In genomic region chr19:2184422-2185012, GRCh38 we compare ENCODE assay signal across 18 cellular contexts. TPM values are rescaled to one million over a fixed set of nuclear protein-coding genes. Genes with fewer than 3 reads are reported as not detected.
DNase-seq lines count a peak whose midpoint lies in the region; ATAC-seq, FAIRE-seq and TF ChIP-seq lines count a peak whose summit lies in the region.
"Had no signal": no experiment of that assay in that cellular context is flagged by ENCODE, and none has a peak within 500 bp of the region (broad histone marks: within the 10 kb centered on the region; RNA-seq: fewer than 3 reads in every experiment).

No MANE protein-coding gene starts in this region.

- 0 out of 4 replicates have a peak, but pooled peaks cover 0 to 5% of the 10 kb centered on the region in 2 experiments for H3K4me1 Mint-ChIP-seq in H9

- H3K36me3 Mint-ChIP-seq in H9 (ENCODE audit: insufficient read depth in 1 of 3, low read depth in 3 of 3): peaks cover 19 to 47% (median 38%) of the 10 kb centered on the region in 3 experiments

- no peak overlapping the region for H3K56ac ChIP-seq in H9 (ENCODE audit: insufficient read length, low read depth, low read length)

- no peak overlapping the region for H2BK20ac ChIP-seq in H9 (ENCODE audit: low read depth, low read length, poor library complexity, severe bottlenecking)

- no peak overlapping the region for H3K4ac ChIP-seq in H9 (ENCODE audit: low read depth, low read length)

- POLR2A ChIA-PET in K562 (lab: Yijun Ruan, JAX): interaction anchor here (0.5 to 2.5 kb wide), 4 partner anchors 13 to 134 kb away, joined by 3 to 7 read pairs (median 3); no protein-coding TSS in a partner anchor

- H3K9me3 Mint-ChIP-seq in H9: no peaks in the 10 kb centered on the region
- H3K9me3 Mint-ChIP-seq: activated naive CD4-positive, alpha-beta T cell treated with anti-CD3 and anti-CD28 coated beads for 36 hours had no signal

- no peak overlapping the region for H2BK12ac ChIP-seq in H9 (ENCODE audit: insufficient read length, low read depth, low read length)

- no peak for TF ChIP-seq POLR2A in K562 (conservative IDR thresholded peaks at IDR 0.05)

- no peak for ATAC-seq in K562

- H2BK120ac ChIP-seq in H9 (ENCODE audit: low read depth, low read length, poor library complexity, severe bottlenecking): no peak overlapping the region

- H3K36me3 ChIP-seq in K562 (ENCODE audit: control insufficient read depth, insufficient read depth, low read length): peaks cover 91% of the 10 kb centered on the region
- peaks cover 32% of the 10 kb centered on the region for H3K36me3 ChIP-seq in osteoblast (ENCODE audit: insufficient read depth, low read length)

- no peak overlapping the region for H4K8ac ChIP-seq in H9 (replicated peaks; ENCODE audit: insufficient read length, low read depth, low read length)

- no peak overlapping the region for H2AK5ac ChIP-seq in H9 (ENCODE audit: insufficient read length, low read length)

- H3K18ac ChIP-seq in H9 (ENCODE audit: insufficient read length, low read depth, low read length): no peak overlapping the region

- H4K91ac ChIP-seq in H9 (ENCODE audit: insufficient read length, low read depth, low read length): no peak overlapping the region

- DNase-seq in H9 (no peak), K562 (ENCODE audit: extremely low read depth in 1 of 4, low spot score in 3 of 4) (no peak), osteoblast (ENCODE audit: insufficient read length, low spot score, missing footprints) (peak; percentile 82), islet precursor cell (no peak), pons (ENCODE audit: low spot score) (no peak)
- DNase-seq: activated CD4-positive, alpha-beta T cell treated with anti-CD3 and anti-CD28 coated beads for 4 hours; activated CD8-positive, alpha-beta memory T cell treated with anti-CD3 and anti-CD28 coated beads, Interleukin-2, amount 50 U/mL, for 48 hours; activated naive CD4-positive, alpha-beta T cell treated with anti-CD3 and anti-CD28 coated beads for 36 hours; GF-D8; Karpas-422; mesendoderm; NCI-H1105; NCI-H2171 treated with DMSO at 0.1 percent for 48 hours; NCI-H774; SK-N-SH; stimulated activated CD4-positive, alpha-beta T cell treated with anti-CD3 and anti-CD28 coated beads, Interleukin-4, amount 100 ng/mL, for 1 hour had no signal

- H3K4me2 ChIP-seq in H9 (ENCODE audit: insufficient read depth, insufficient read length, low read length) (no peak overlapping the region), K562 (ENCODE audit: insufficient read depth, low read length) (no peak overlapping the region), osteoblast (ENCODE audit: insufficient read depth, low read length) (no peak overlapping the region)
- H3K4me2 ChIP-seq: SK-N-SH had no signal

- H3K9me1 ChIP-seq in K562 (ENCODE audit: control insufficient read depth, insufficient read depth, low read length): peaks cover 5% of the 10 kb centered on the region

- no peak overlapping the region for H3K27ac ChIP-seq in H9 (ENCODE audit: insufficient read length, low read depth, low read length)
- H3K27ac ChIP-seq in K562 (ENCODE audit: extremely low read depth, low read depth, low read length): no peak overlapping the region
- peak overlapping the region; percentile 88 for H3K27ac ChIP-seq in osteoblast (ENCODE audit: low read depth, low read length)

- H3K4me3 Mint-ChIP-seq in H9: no peak overlapping the region
- H3K4me3 Mint-ChIP-seq: activated naive CD4-positive, alpha-beta T cell treated with anti-CD3 and anti-CD28 coated beads for 36 hours had no signal

- H3K23ac ChIP-seq in H9 (ENCODE audit: insufficient read length, low read depth, low read length): no peak overlapping the region

- TF ChIP-seq RAD21 in K562 (CRISPR knock-in tag; conservative IDR thresholded peaks at IDR 0.05 in 1 of 2, IDR thresholded peaks at IDR 0.05 in 1 of 2): no peak

- H3K9me3 ChIP-seq in H9 (ENCODE audit: control insufficient read depth, low read depth, low read length) (no peaks in the 10 kb centered on the region), K562 (replicated peaks; ENCODE audit: control insufficient read depth, insufficient read depth, low read depth, low read length) (no peaks in the 10 kb centered on the region), osteoblast (ENCODE audit: low read depth, low read length) (no peaks in the 10 kb centered on the region)
- H3K9me3 ChIP-seq: SK-N-SH, thoracic aorta had no signal

- in situ Hi-C loops in K562 (cut with MboI): no loop called here

- H3K27me3 Mint-ChIP-seq in H9 (ENCODE audit: low read depth): no peaks in the 10 kb centered on the region

- no peak overlapping the region for H3K4me3 ChIP-seq in K562
- no peak overlapping the region for H3K4me3 ChIP-seq in osteoblast (ENCODE audit: insufficient read depth, low read length)
- H3K4me3 ChIP-seq: thoracic aorta had no signal

- H3K14ac ChIP-seq in H9 (ENCODE audit: insufficient read depth, low read length): no peak overlapping the region

- H3K27me3 ChIP-seq in H9 (ENCODE audit: insufficient read depth, low read length): no peaks in the 10 kb centered on the region
- no peaks in the 10 kb centered on the region for H3K27me3 ChIP-seq in K562 (ENCODE audit: control insufficient read depth in 2 of 2, insufficient read depth in 2 of 2, low read length in 2 of 2)
- H3K27me3 ChIP-seq in osteoblast (ENCODE audit: insufficient read depth, low read length): no peaks in the 10 kb centered on the region

- H3K9ac ChIP-seq in H9 (ENCODE audit: extremely low read depth, insufficient read length, low read length) (no peak overlapping the region), K562 (ENCODE audit: insufficient read depth in 1 of 2, low read depth in 2 of 2, low read length in 2 of 2) (no peak overlapping the region)
- H3K9ac ChIP-seq: SK-N-SH had no signal

- BruUV-seq in K562 (replicated peaks; lab: Mats Ljungman, UMichigan): no TSS peak

- intact Hi-C loops in K562 (cut with micrococcal nuclease): no loop called here

- H3T11ph ChIP-seq in H9 (ENCODE audit: low read length): no peak overlapping the region

- no peak for TF ChIP-seq EP300 in K562 (IDR thresholded peaks at IDR 0.05; ENCODE audit: low read length)

- H2AFZ ChIP-seq in H9 (ENCODE audit: low read length) (no peak overlapping the region), K562 (ENCODE audit: low read depth, low read length) (no peak overlapping the region), osteoblast (ENCODE audit: low read length) (no peak overlapping the region)

- no peak overlapping the region for H2BK5ac ChIP-seq in H9 (ENCODE audit: insufficient read length, low read length)

- H2BK15ac ChIP-seq in H9 (ENCODE audit: low read depth, low read length): no peak overlapping the region

- no peaks in the 10 kb centered on the region for H4K20me1 ChIP-seq in H9 (ENCODE audit: control insufficient read depth, insufficient read depth, insufficient read length)
- H4K20me1 ChIP-seq in K562 (replicated peaks; ENCODE audit: control insufficient read depth, insufficient read depth, low read length): peaks cover 15% of the 10 kb centered on the region
- peaks cover 57% of the 10 kb centered on the region for H4K20me1 ChIP-seq in osteoblast (ENCODE audit: insufficient read depth, low read length)

- H3K79me2 ChIP-seq in H9 (ENCODE audit: insufficient read depth, low read length): peaks cover 2% of the 10 kb centered on the region; the same call in 1 of the 2 replicates
- peaks cover 85% of the 10 kb centered on the region for H3K79me2 ChIP-seq in K562 (ENCODE audit: control insufficient read depth, insufficient read depth, low read length)
- H3K79me2 ChIP-seq in osteoblast (ENCODE audit: insufficient read depth, low read length): peaks cover 87% of the 10 kb centered on the region

- no peak overlapping the region for H4K5ac ChIP-seq in H9 (ENCODE audit: insufficient read length, low read depth, low read length)

- no CpG with 5 or more reads among the region's 23 CpGs for WGBS in H9 (ENCODE audit: extremely low coverage, insufficient read length, low lambda C conversion rate)
- 96% methylated on average over 20 of the region's 23 CpGs for WGBS in K562 (ENCODE audit: insufficient coverage, low coverage, missing lambda C conversion rate)

- no peaks in the 10 kb centered on the region for H3K23me2 ChIP-seq in H9 (ENCODE audit: insufficient read length, low read depth, low read length, poor library complexity, severe bottlenecking)

- TF ChIP-seq CTCF in H9 (conservative IDR thresholded peaks at IDR 0.05): no peak; the same call in 2 of the 3 replicates
- TF ChIP-seq CTCF in K562 (IDR thresholded peaks at IDR 0.05 in 2 of 3, conservative IDR thresholded peaks at IDR 0.05 in 1 of 3; ENCODE audit: insufficient read depth in 2 of 3, low read depth in 1 of 3, low read length in 3 of 3): no peak
- TF ChIP-seq CTCF in osteoblast (IDR thresholded peaks at IDR 0.05; ENCODE audit: extremely low read depth, low read depth, low read length): peak; percentile 6

- CTCF ChIA-PET in K562 (lab: Yijun Ruan, JAX; ENCODE audit: low intra/inter-chr PET ratio): no interaction called here

- peaks cover 3% of the 10 kb centered on the region for H3K79me1 ChIP-seq in H9 (ENCODE audit: insufficient read depth, low read depth, low read length, poor library complexity, severe bottlenecking)

- H3K4me1 ChIP-seq in H9 (ENCODE audit: insufficient read depth, low read length) (no peaks in the 10 kb centered on the region), K562 (replicated peaks in 1 of 2; ENCODE audit: control insufficient read depth in 2 of 2, insufficient read depth in 2 of 2, low read length in 2 of 2) (peaks cover 0 to 54% of the 10 kb centered on the region in 2 experiments; a peak in 3 of 5 replicates), osteoblast (ENCODE audit: insufficient read depth, low read length) (peaks cover 40% of the 10 kb centered on the region)

- peak; percentile 15 for FAIRE-seq in K562 (lab: Jason Lieb, UNC)
- FAIRE-seq: H54 had no signal

- H3K27ac Mint-ChIP-seq in H9: peak overlapping the region in 2 of 3 experiments; percentile 30 to 79; a peak in 4 of 7 replicates
- H3K27ac Mint-ChIP-seq: activated naive CD4-positive, alpha-beta T cell treated with anti-CD3 and anti-CD28 coated beads for 36 hours had no signal

RNA-seq across cellular contexts. Expression of gene DOT1L, which starts 20.8 kb away (rescaled TPM):
- total RNA-seq in H9 (2021): 78.5 and 81.6 TPM in 2 replicates
- total RNA-seq in K562 (2011; cell fraction: chromatin; rRNA removed; ENCODE audit: low replicate concordance): 129 and 244 TPM in 2 replicates
- 98.9 and 104 TPM in 2 replicates for total RNA-seq in K562 (2011; cell fraction: nucleolus; rRNA removed)
- 68.3 and 74.5 TPM in 2 replicates for total RNA-seq in K562 (2011; cell fraction: nucleoplasm; rRNA removed)
- total RNA-seq in K562 (2014; rRNA removed): 12.7 and 18.7 TPM in 2 replicates
- 10.0 and 10.5 TPM in 2 replicates for total RNA-seq in K562 (2014; rRNA removed; fragmentation: Illumina TruSeq; extraction: Trizol)
- total RNA-seq in K562 (2015; rRNA removed; fragmentation: Illumina TruSeq; extraction: Trizol): 7.0 and 8.4 TPM in 2 replicates
- 66.2 and 66.5 TPM in 2 replicates for total RNA-seq in K562 (2021)
- polyA plus RNA-seq in K562 (2011; rRNA removed): 5.7 and 8.6 TPM in 2 replicates
- 4.8 and 11.5 TPM in 2 replicates for polyA plus RNA-seq in K562 (2011; cell fraction: cytosol; rRNA removed)
- 35.2 and 71.1 TPM in 2 replicates for polyA plus RNA-seq in K562 (2011; cell fraction: nucleus; rRNA removed)
- 25.0 and 27.8 TPM in 2 replicates for polyA plus RNA-seq in K562 (2012)
- 15.1 and 16.2 TPM in 2 replicates for polyA plus RNA-seq in K562 (2014; fragmentation: Illumina TruSeq; extraction: Trizol)
- polyA plus RNA-seq in K562 (2014; fragmentation: Nextera tagmentation; extraction: Ambion mirVana): under 1 TPM; 0.32 to 0.51 TPM
- polyA plus RNA-seq in K562 (2014; rRNA removed): 21.2 and 24.8 TPM in 2 replicates
- 14.5 and 24.1 TPM in 2 replicates for polyA minus RNA-seq in K562 (2011; rRNA and poly(A)+ RNA removed)
- 23.7 and 36.0 TPM in 2 replicates for polyA minus RNA-seq in K562 (2011; cell fraction: cytosol; rRNA and poly(A)+ RNA removed)
- polyA minus RNA-seq in K562 (2011; cell fraction: nucleus; rRNA and poly(A)+ RNA removed): 17.9 and 27.9 TPM in 2 replicates
- total RNA-seq in osteoblast: 6.9 and 7.1 TPM in 2 replicates

RNA-seq across cellular contexts. Expression of gene AP3D1, which starts 33.2 kb away (rescaled TPM):
- 142 and 147 TPM in 2 replicates for total RNA-seq in H9 (2021)
- total RNA-seq in K562 (2011; cell fraction: chromatin; rRNA removed; ENCODE audit: low replicate concordance): 129 and 304 TPM in 2 replicates
- total RNA-seq in K562 (2011; cell fraction: nucleolus; rRNA removed): 133 and 146 TPM in 2 replicates
- 118 and 124 TPM in 2 replicates for total RNA-seq in K562 (2011; cell fraction: nucleoplasm; rRNA removed)
- 52.0 and 68.7 TPM in 2 replicates for total RNA-seq in K562 (2014; rRNA removed)
- 23.3 and 28.0 TPM in 2 replicates for total RNA-seq in K562 (2014; rRNA removed; fragmentation: Illumina TruSeq; extraction: Trizol)
- 35.9 and 36.9 TPM in 2 replicates for total RNA-seq in K562 (2015; rRNA removed; fragmentation: Illumina TruSeq; extraction: Trizol)
- total RNA-seq in K562 (2021): 72.3 and 86.1 TPM in 2 replicates
- 34.9 and 55.0 TPM in 2 replicates for polyA plus RNA-seq in K562 (2011; rRNA removed)
- 49.2 and 58.1 TPM in 2 replicates for polyA plus RNA-seq in K562 (2011; cell fraction: cytosol; rRNA removed)
- 226 and 232 TPM in 2 replicates for polyA plus RNA-seq in K562 (2011; cell fraction: nucleus; rRNA removed)
- polyA plus RNA-seq in K562 (2012): 95.5 and 117 TPM in 2 replicates
- polyA plus RNA-seq in K562 (2014; fragmentation: Illumina TruSeq; extraction: Trizol): 82.1 and 90.4 TPM in 2 replicates
- 1 to 10 TPM; 1.2 to 1.6 TPM for polyA plus RNA-seq in K562 (2014; fragmentation: Nextera tagmentation; extraction: Ambion mirVana)
- polyA plus RNA-seq in K562 (2014; rRNA removed): 47.5 and 48.7 TPM in 2 replicates
- polyA minus RNA-seq in K562 (2011; rRNA and poly(A)+ RNA removed): 42.6 and 42.8 TPM in 2 replicates
- 69.3 and 76.0 TPM in 2 replicates for polyA minus RNA-seq in K562 (2011; cell fraction: cytosol; rRNA and poly(A)+ RNA removed)
- 40.8 and 59.9 TPM in 2 replicates for polyA minus RNA-seq in K562 (2011; cell fraction: nucleus; rRNA and poly(A)+ RNA removed)
- 119 and 121 TPM in 2 replicates for total RNA-seq in osteoblast

RNA-seq across cellular contexts. Expression of gene PLEKHJ1, which starts 51.6 kb away (rescaled TPM):
- total RNA-seq in H9 (2021) (139 and 148 TPM in 2 replicates), K562 (2014; rRNA removed) (176 and 229 TPM in 2 replicates), K562 (2014; rRNA removed; fragmentation: Illumina TruSeq; extraction: Trizol) (55.6 and 55.7 TPM in 2 replicates), K562 (2015; rRNA removed; fragmentation: Illumina TruSeq; extraction: Trizol) (63.9 and 65.6 TPM in 2 replicates), K562 (2021) (127 and 140 TPM in 2 replicates), osteoblast (32.1 and 43.4 TPM in 2 replicates)
- 32.2 and 114 TPM in 2 replicates for total RNA-seq in K562 (2011; cell fraction: chromatin; rRNA removed; ENCODE audit: low replicate concordance)
- 171 and 174 TPM in 2 replicates for total RNA-seq in K562 (2011; cell fraction: nucleolus; rRNA removed)
- total RNA-seq in K562 (2011; cell fraction: nucleoplasm; rRNA removed): 85.7 and 89.1 TPM in 2 replicates
- polyA plus RNA-seq in K562 (2011; rRNA removed) (65.9 and 80.2 TPM in 2 replicates), K562 (2014; fragmentation: Illumina TruSeq; extraction: Trizol) (45.9 and 72.0 TPM in 2 replicates), K562 (2014; fragmentation: Nextera tagmentation; extraction: Ambion mirVana) (1 to 10 TPM; 1.5 to 6.8 TPM), K562 (2014; rRNA removed) (188 and 193 TPM in 2 replicates)
- polyA plus RNA-seq in K562 (2011; cell fraction: cytosol; rRNA removed): 131 and 202 TPM in 2 replicates
- 161 and 204 TPM in 2 replicates for polyA plus RNA-seq in K562 (2011; cell fraction: nucleus; rRNA removed)
- 127 and 153 TPM in 2 replicates for polyA plus RNA-seq in K562 (2012)
- 12.0 and 14.7 TPM in 2 replicates for polyA minus RNA-seq in K562 (2011; rRNA and poly(A)+ RNA removed)
- 24.0 and 24.1 TPM in 2 replicates for polyA minus RNA-seq in K562 (2011; cell fraction: cytosol; rRNA and poly(A)+ RNA removed)
- 31.9 and 32.4 TPM in 2 replicates for polyA minus RNA-seq in K562 (2011; cell fraction: nucleus; rRNA and poly(A)+ RNA removed)

RNA-seq across cellular contexts. Expression of gene SF3A2, which starts 52.1 kb away (rescaled TPM):
- total RNA-seq in H9 (2021): 166 and 167 TPM in 2 replicates
- 112 and 366 TPM in 2 replicates for total RNA-seq in K562 (2011; cell fraction: chromatin; rRNA removed; ENCODE audit: low replicate concordance)
- 303 and 373 TPM in 2 replicates for total RNA-seq in K562 (2011; cell fraction: nucleolus; rRNA removed)
- 182 TPM in 2 replicates for total RNA-seq in K562 (2011; cell fraction: nucleoplasm; rRNA removed)
- total RNA-seq in K562 (2014; rRNA removed): 50.3 and 111 TPM in 2 replicates
- 4.5 and 5.8 TPM in 2 replicates for total RNA-seq in K562 (2014; rRNA removed; fragmentation: Illumina TruSeq; extraction: Trizol)
- 22.8 and 30.6 TPM in 2 replicates for total RNA-seq in K562 (2015; rRNA removed; fragmentation: Illumina TruSeq; extraction: Trizol)
- total RNA-seq in K562 (2021): 181 and 194 TPM in 2 replicates
- polyA plus RNA-seq in K562 (2011; rRNA removed): 7.9 and 21.0 TPM in 2 replicates
- polyA plus RNA-seq in K562 (2011; cell fraction: cytosol; rRNA removed): 11.3 and 12.6 TPM in 2 replicates
- polyA plus RNA-seq in K562 (2011; cell fraction: nucleus; rRNA removed): 164 and 237 TPM in 2 replicates
- polyA plus RNA-seq in K562 (2012): 142 and 173 TPM in 2 replicates
- polyA plus RNA-seq in K562 (2014; fragmentation: Illumina TruSeq; extraction: Trizol): 44.6 and 119 TPM in 2 replicates
- polyA plus RNA-seq in K562 (2014; fragmentation: Nextera tagmentation; extraction: Ambion mirVana): under 1 TPM; 0.17 to 0.35 TPM
- polyA plus RNA-seq in K562 (2014; rRNA removed): 45.9 and 46.7 TPM in 2 replicates
- polyA minus RNA-seq in K562 (2011; rRNA and poly(A)+ RNA removed): 8.5 and 10.2 TPM in 2 replicates
- 49.6 and 76.1 TPM in 2 replicates for polyA minus RNA-seq in K562 (2011; cell fraction: cytosol; rRNA and poly(A)+ RNA removed)
- polyA minus RNA-seq in K562 (2011; cell fraction: nucleus; rRNA and poly(A)+ RNA removed): 127 and 137 TPM in 2 replicates
- total RNA-seq in osteoblast: 27.1 and 27.9 TPM in 2 replicates
